24 cellular contexts compared by ENCODE assay signal in the genomic region with DNA sequence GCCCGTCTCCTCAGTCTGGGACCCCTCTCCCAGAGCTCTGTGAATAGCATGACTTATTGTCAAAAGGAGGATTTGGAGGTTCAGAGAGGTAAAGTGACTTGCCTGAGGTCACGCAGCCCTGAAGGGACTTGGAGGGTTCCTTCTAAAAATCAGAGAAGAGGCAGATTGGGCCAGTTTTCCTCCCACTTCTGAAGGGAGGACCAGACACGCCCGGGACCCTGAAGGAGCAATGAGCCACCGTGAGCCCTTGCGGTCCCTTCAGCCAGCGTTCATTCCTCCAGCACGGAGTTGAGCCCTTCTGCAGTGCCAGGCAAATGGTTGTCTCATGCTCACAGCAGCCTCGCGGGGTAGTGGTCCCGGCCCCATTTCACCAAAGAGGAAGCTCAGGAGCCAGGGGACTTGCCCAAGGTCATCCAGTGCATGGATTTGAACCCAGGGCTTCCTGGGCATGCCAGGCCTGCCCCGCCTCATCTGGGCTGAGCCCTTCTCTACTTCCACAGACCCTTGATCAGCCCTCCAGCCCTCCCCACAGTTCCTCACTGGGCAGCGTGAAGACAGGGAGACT. TPM values are rescaled to one million over a fixed set of nuclear protein-coding genes. Genes with fewer than 3 reads are reported as not detected.
A peak's percentile ranks its signal among the peaks of the same experiment; 100 is the strongest.
DNase-seq lines count a peak whose midpoint lies in the region; ATAC-seq, FAIRE-seq and TF ChIP-seq lines count a peak whose summit lies in the region.
"Had no signal": no experiment of that assay in that cellular context is flagged by ENCODE, and none has a peak within 500 bp of the region (broad histone marks: within the 10 kb centered on the region; RNA-seq: fewer than 3 reads in every experiment).

No MANE protein-coding gene starts in this region.

- H4K20me1 ChIP-seq in K562 (replicated peaks; ENCODE audit: control insufficient read depth, insufficient read depth, low read length): 0 out of 2 replicates have a peak, but pooled peaks cover 6% of the 10 kb centered on the region

- H3K9ac ChIP-seq in K562 (ENCODE audit: insufficient read depth in 1 of 2, low read depth in 2 of 2, low read length in 2 of 2): peak overlapping the region in 1 of 2 experiments; percentile 8; a peak in 1 of 4 replicates

- H3K27ac ChIP-seq in K562 (ENCODE audit: extremely low read depth, low read depth, low read length): no peak overlapping the region
- no peak overlapping the region for H3K27ac ChIP-seq in sigmoid colon

- peak; percentile 1 for DNase-seq in 8988T
- DNase-seq in Caco-2: peak in 1 of 2 experiments; percentile 38
- DNase-seq in K562 (ENCODE audit: extremely low read depth in 1 of 4, low spot score in 3 of 4): no peak
- DNase-seq in sigmoid colon: peak; percentile 51
- DNase-seq in foreskin melanocyte: no peak
- DNase-seq in stimulated activated CD4-positive, alpha-beta T cell treated with anti-CD3 and anti-CD28 coated beads, Interleukin-2, amount 100 ng/mL, for 24 hours: no peak
- no peak for DNase-seq in frontal cortex (ENCODE audit: low spot score in 2 of 2)
- DNase-seq: ACHN, AML-193, COR-L47, DMS153, GDM1, H7, HFFc6, IMR-90, Kasumi-1, MG63, NCI-H1048, NCI-H1436 treated with DMSO at 0.1 percent for 48 hours, NCI-H2029 treated with DMSO at 0.1 percent for 48 hours, NCI-H2171 treated with DMSO at 0.1 percent for 48 hours, NCI-H446, SHP77 treated with DMSO at 0.1 percent for 48 hours had no signal

- ATAC-seq in K562: no peak

- BruUV-seq in Caco-2 (replicated peaks; lab: Mats Ljungman, UMichigan) (no TSS peak), K562 (replicated peaks; lab: Mats Ljungman, UMichigan) (no TSS peak)

- TF ChIP-seq POLR2A in K562 (conservative IDR thresholded peaks at IDR 0.05) (no peak), sigmoid colon (IDR thresholded peaks at IDR 0.05) (no peak)

- POLR2A ChIA-PET in Caco-2 (lab: Charles Lee): no interaction called here
- POLR2A ChIA-PET in K562 (lab: Yijun Ruan, JAX): interaction anchor here (0.6 kb wide), 2 partner anchors 617 to 951 kb away, joined by 3 read pairs; no protein-coding TSS in a partner anchor

- H2AFZ ChIP-seq in K562 (ENCODE audit: low read depth, low read length): no peak overlapping the region

- H3K36me3 Mint-ChIP-seq in Caco-2 (ENCODE audit: insufficient read depth, unreplicated experiment): peaks cover 31% of the 10 kb centered on the region

- CTCF ChIA-PET in Caco-2 (lab: Charles Lee): no interaction called here
- CTCF ChIA-PET in K562 (lab: Yijun Ruan, JAX; ENCODE audit: low intra/inter-chr PET ratio): no interaction called here

- TF ChIP-seq CTCF in Caco-2 (IDR thresholded peaks at IDR 0.05; ENCODE audit: insufficient read depth in 1 of 2, low read depth in 1 of 2, low read length in 1 of 2, severe bottlenecking in 1 of 2, unreplicated experiment in 1 of 2) (no peak), K562 (IDR thresholded peaks at IDR 0.05 in 2 of 3, conservative IDR thresholded peaks at IDR 0.05 in 1 of 3; ENCODE audit: insufficient read depth in 2 of 3, low read depth in 1 of 3, low read length in 3 of 3) (no peak), sigmoid colon (IDR thresholded peaks at IDR 0.05) (no peak)

- H3K9me3 ChIP-seq in Caco-2 (no peaks in the 10 kb centered on the region), K562 (replicated peaks; ENCODE audit: control insufficient read depth, insufficient read depth, low read depth, low read length) (no peaks in the 10 kb centered on the region), sigmoid colon (no peaks in the 10 kb centered on the region)
- H3K9me3 ChIP-seq: MG63 had no signal

- H3K9me1 ChIP-seq in K562 (ENCODE audit: control insufficient read depth, insufficient read depth, low read length): no peaks in the 10 kb centered on the region

- H3K27me3 Mint-ChIP-seq in Caco-2 (ENCODE audit: insufficient read depth, unreplicated experiment): no peaks in the 10 kb centered on the region

- TF ChIP-seq RAD21 in K562 (CRISPR knock-in tag; conservative IDR thresholded peaks at IDR 0.05 in 1 of 2, IDR thresholded peaks at IDR 0.05 in 1 of 2): no peak

- peak overlapping the region; percentile 18 for H3K27ac Mint-ChIP-seq in Caco-2 (ENCODE audit: unreplicated experiment)
- H3K27ac Mint-ChIP-seq: HFFc6 had no signal

- H3K4me1 ChIP-seq in Caco-2 (peaks cover 9% of the 10 kb centered on the region; the same call in 1 of the 2 replicates), K562 (replicated peaks in 1 of 2; ENCODE audit: control insufficient read depth in 2 of 2, insufficient read depth in 2 of 2, low read length in 2 of 2) (peaks cover 0 to 10% of the 10 kb centered on the region in 2 experiments; a peak in 1 of 5 replicates), sigmoid colon (peaks cover 0 to 91% (median 78%) of the 10 kb centered on the region in 4 donors)

- TF ChIP-seq EP300 in K562 (IDR thresholded peaks at IDR 0.05; ENCODE audit: low read length): no peak
- no peak for TF ChIP-seq EP300 in sigmoid colon (IDR thresholded peaks at IDR 0.05)

- in situ Hi-C loops in K562 (cut with MboI): no loop called here

- intact Hi-C loops in Caco-2 (cut with micrococcal nuclease; ENCODE audit: unreplicated experiment) (no loop called here), K562 (cut with micrococcal nuclease) (no loop called here), sigmoid colon (cut with DNase I) (no loop called here)

- no peak overlapping the region for H3K4me2 ChIP-seq in K562 (ENCODE audit: insufficient read depth, low read length)

- no peaks in the 10 kb centered on the region for H3K79me2 ChIP-seq in K562 (ENCODE audit: control insufficient read depth, insufficient read depth, low read length)

- H3K36me3 ChIP-seq in Caco-2 (ENCODE audit: control insufficient read depth, insufficient read depth, low read length) (peaks cover 7% of the 10 kb centered on the region), K562 (ENCODE audit: control insufficient read depth, insufficient read depth, low read length) (no peaks in the 10 kb centered on the region), sigmoid colon (peaks cover 0 to 19% (median 2%) of the 10 kb centered on the region in 4 donors)

- H3K4me3 Mint-ChIP-seq in Caco-2 (ENCODE audit: unreplicated experiment): no peak overlapping the region
- H3K4me3 Mint-ChIP-seq: HFFc6 had no signal

- H3K27me3 ChIP-seq in Caco-2 (replicated peaks; ENCODE audit: control insufficient read depth, insufficient read depth, low read length) (no peaks in the 10 kb centered on the region), K562 (ENCODE audit: control insufficient read depth in 2 of 2, insufficient read depth in 2 of 2, low read length in 2 of 2) (no peaks in the 10 kb centered on the region), sigmoid colon (no peaks in the 10 kb centered on the region)
- H3K27me3 ChIP-seq: MG63 had no signal

- H3K9me3 Mint-ChIP-seq in Caco-2 (ENCODE audit: unreplicated experiment): no peaks in the 10 kb centered on the region
- H3K9me3 Mint-ChIP-seq: HFFc6 had no signal

- 58% methylated on average over 11 of the region's 13 CpGs for WGBS in K562 (ENCODE audit: insufficient coverage, low coverage, missing lambda C conversion rate)
- 93 to 95% methylated on average over 13 of the region's 13 CpGs for WGBS in sigmoid colon, 2 donors

- H3K4me3 ChIP-seq in Caco-2 (ENCODE audit: low read depth, low read length) (no peak overlapping the region), K562 (no peak overlapping the region), sigmoid colon (no peak overlapping the region)
- H3K4me3 ChIP-seq: MG63 had no signal

- H3K4me1 Mint-ChIP-seq in Caco-2 (ENCODE audit: low read depth, unreplicated experiment): peaks cover 23% of the 10 kb centered on the region

- FAIRE-seq in K562 (lab: Jason Lieb, UNC) (no peak), frontal cortex (lab: Jason Lieb, UNC) (no peak)
- FAIRE-seq: RCC 7860 had no signal

TF ChIP-seq in K562, 482 proteins besides CTCF, POLR2A, EP300 and RAD21:
- TF ChIP-seq, protein P1, sequence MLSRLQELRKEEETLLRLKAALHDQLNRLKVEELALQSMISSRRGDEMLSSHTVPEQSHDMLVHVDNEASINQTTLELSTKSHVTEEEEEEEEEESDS (CRISPR knock-in tag; IDR thresholded peaks at IDR 0.05): no peak
- TF ChIP-seq ZC3H8 (IDR thresholded peaks at IDR 0.05): no peak
- peak; percentile 26 for TF ChIP-seq RBM25 (IDR thresholded peaks at IDR 0.05; ENCODE audit: low read depth, low read length, severe bottlenecking)
- TF ChIP-seq RBM39 (optimal IDR thresholded peaks at IDR 0.05; ENCODE audit: low read depth, low read length): no peak

RNA-seq across cellular contexts. Expression of a gene that starts 7.4 kb away (rescaled TPM):
- total RNA-seq in Caco-2 (2022) (197 and 222 TPM in 2 replicates), K562 (2014; rRNA removed) (2.0 and 4.7 TPM in 2 replicates), K562 (2014; rRNA removed; fragmentation: Illumina TruSeq; extraction: Trizol) (1.4 and 1.9 TPM in 2 replicates), K562 (2015; rRNA removed; fragmentation: Illumina TruSeq; extraction: Trizol) (2.9 and 3.1 TPM in 2 replicates), K562 (2021) (7.0 and 7.7 TPM in 2 replicates), sigmoid colon (10 to 100 TPM; 28.1 to 52.3 (median 40.0) TPM), frontal cortex (20.8 TPM)
- 23.1 and 61.0 TPM in 2 replicates for total RNA-seq in K562 (2011; cell fraction: chromatin; rRNA removed; ENCODE audit: low replicate concordance)
- 26.7 and 29.4 TPM in 2 replicates for total RNA-seq in K562 (2011; cell fraction: nucleolus; rRNA removed)
- total RNA-seq in K562 (2011; cell fraction: nucleoplasm; rRNA removed): 20.5 and 28.9 TPM in 2 replicates
- polyA plus RNA-seq in K562 (2011; rRNA removed) (8.0 and 8.5 TPM in 2 replicates), K562 (2014; fragmentation: Illumina TruSeq; extraction: Trizol) (5.4 and 8.3 TPM in 2 replicates), K562 (2014; fragmentation: Nextera tagmentation; extraction: Ambion mirVana) (under 1 TPM; 0.06 to 0.14 TPM), K562 (2014; rRNA removed) (4.8 and 5.2 TPM in 2 replicates), sigmoid colon (10 to 100 TPM; 64.3 to 91.8 (median 79.1) TPM)
- 6.8 and 11.9 TPM in 2 replicates for polyA plus RNA-seq in K562 (2011; cell fraction: cytosol; rRNA removed)
- polyA plus RNA-seq in K562 (2011; cell fraction: nucleus; rRNA removed): 45.7 and 78.2 TPM in 2 replicates
- polyA plus RNA-seq in K562 (2012): 4.7 and 5.8 TPM in 2 replicates
- 5.2 and 16.3 TPM in 2 replicates for polyA minus RNA-seq in K562 (2011; rRNA and poly(A)+ RNA removed)
- 4.0 and 10.0 TPM in 2 replicates for polyA minus RNA-seq in K562 (2011; cell fraction: cytosol; rRNA and poly(A)+ RNA removed)
- 12.3 and 15.8 TPM in 2 replicates for polyA minus RNA-seq in K562 (2011; cell fraction: nucleus; rRNA and poly(A)+ RNA removed)

Comparison
In these comparisons a context has a peak if more than half of its experiments do, and no peak if none do; other contexts are left out.
1. DNase-seq: peak in 8988T (single experiment) and sigmoid colon (single experiment); none in K562 (0 of 4), foreskin melanocyte (single experiment), stimulated activated CD4-positive, alpha-beta T cell treated with anti-CD3 and anti-CD28 coated beads, Interleukin-2, amount 100 ng/mL, for 24 hours (0 of 2) and frontal cortex (0 of 2).